In genomic region chr1:115648717-115649691, GRCh38 we compare ENCODE assay signal across 9 cellular contexts. TPM values are rescaled to one million over a fixed set of nuclear protein-coding genes. Genes with fewer than 3 reads are reported as not detected.
DNase-seq lines count a peak whose midpoint lies in the region; ATAC-seq, FAIRE-seq and TF ChIP-seq lines count a peak whose summit lies in the region.
"Had no signal": no experiment of that assay in that cellular context is flagged by ENCODE, and none has a peak within 500 bp of the region (broad histone marks: within the 10 kb centered on the region; RNA-seq: fewer than 3 reads in every experiment).

No MANE protein-coding gene starts in this region.

- peaks cover 9% of the 10 kb centered on the region for H3K27me3 Mint-ChIP-seq in T-helper 1 cell treated with Interleukin-12 subunit alpha and Interleukin-12 subunit beta and Interleukin-4 antibody, amounts not matched to agents 30 μg/mL and 1 μg/mL, for 36 hours (ENCODE audit: low read depth)

- in situ Hi-C loops in gastrocnemius medialis (cut with MboI; ENCODE audit: low sequenced_read_pairs in 4 of 4): no loop called here

- peaks cover 11% of the 10 kb centered on the region for H3K36me3 Mint-ChIP-seq in T-helper 1 cell treated with Interleukin-12 subunit alpha and Interleukin-12 subunit beta and Interleukin-4 antibody, amounts not matched to agents 30 μg/mL and 1 μg/mL, for 36 hours (ENCODE audit: low read depth)
- H3K36me3 Mint-ChIP-seq in stimulated activated effector memory CD8-positive, alpha-beta T cell treated with anti-CD3 and anti-CD28 coated beads, Interleukin-12 subunit alpha, Interleukin-12 subunit beta, amount 100 ng/mL, for 72 hours: peaks cover 11% of the 10 kb centered on the region
- H3K36me3 Mint-ChIP-seq: naive thymus-derived CD8-positive, alpha-beta T cell had no signal

- H3K27ac Mint-ChIP-seq in T-helper 1 cell treated with Interleukin-12 subunit alpha and Interleukin-12 subunit beta and Interleukin-4 antibody, amounts not matched to agents 30 μg/mL and 1 μg/mL, for 36 hours: peak overlapping the region; percentile 28
- peak overlapping the region; percentile 21 for H3K27ac Mint-ChIP-seq in stimulated activated effector memory CD8-positive, alpha-beta T cell treated with anti-CD3 and anti-CD28 coated beads, Interleukin-12 subunit alpha, Interleukin-12 subunit beta, amount 100 ng/mL, for 72 hours
- H3K27ac Mint-ChIP-seq: naive thymus-derived CD8-positive, alpha-beta T cell had no signal

- no peaks in the 10 kb centered on the region for H3K36me3 ChIP-seq in gastrocnemius medialis

- FAIRE-seq in HTR-8/SVneo (lab: Jason Lieb, UNC): no peak

- ATAC-seq in HG02973 (IDR thresholded peaks at IDR 0.05; ENCODE audit: unreplicated experiment): peak; percentile 73
- peak; percentile 94 for ATAC-seq in stimulated activated effector memory CD8-positive, alpha-beta T cell treated with anti-CD3 and anti-CD28 coated beads, Interleukin-12 subunit alpha, Interleukin-12 subunit beta, amount 100 ng/mL, for 72 hours
- no peak for ATAC-seq in gastrocnemius medialis
- ATAC-seq: naive thymus-derived CD8-positive, alpha-beta T cell had no signal

- no peaks in the 10 kb centered on the region for H3K4me1 ChIP-seq in gastrocnemius medialis

- TF ChIP-seq POLR2A in gastrocnemius medialis (IDR thresholded peaks at IDR 0.05): no peak

- peak; percentile 37 for DNase-seq in stimulated activated CD4-positive, alpha-beta T cell treated with anti-CD3 and anti-CD28 coated beads, Interleukin-15, amount 100 ng/mL, for 24 hours
- no peak for DNase-seq in stimulated activated CD4-positive, alpha-beta T cell treated with anti-CD3 and anti-CD28 coated beads, Interleukin-4, amount 100 ng/mL, for 1 hour
- DNase-seq in stimulated activated effector memory CD8-positive, alpha-beta T cell treated with anti-CD3 and anti-CD28 coated beads, Interleukin-12 subunit alpha, Interleukin-12 subunit beta, amount 100 ng/mL, for 72 hours (ENCODE audit: low spot score in 2 of 2): peak in 1 of 2 donors; percentile 56
- DNase-seq in gastrocnemius medialis: no peak
- no peak for DNase-seq in HTR-8/SVneo (ENCODE audit: insufficient read length, low spot score)
- no peak for DNase-seq in SIG-M5 treated with dmso at 0.1 percent for 504 hours (lab: John Stamatoyannopoulos, UW; ENCODE audit: unreplicated experiment)

- no peak for TF ChIP-seq CTCF in gastrocnemius medialis (IDR thresholded peaks at IDR 0.05 in 4 of 5, conservative IDR thresholded peaks at IDR 0.05 in 1 of 5)

- peaks cover 15% of the 10 kb centered on the region for H3K4me1 Mint-ChIP-seq in T-helper 1 cell treated with Interleukin-12 subunit alpha and Interleukin-12 subunit beta and Interleukin-4 antibody, amounts not matched to agents 30 μg/mL and 1 μg/mL, for 36 hours (ENCODE audit: low read depth)
- H3K4me1 Mint-ChIP-seq in stimulated activated effector memory CD8-positive, alpha-beta T cell treated with anti-CD3 and anti-CD28 coated beads, Interleukin-12 subunit alpha, Interleukin-12 subunit beta, amount 100 ng/mL, for 72 hours: peaks cover 7% of the 10 kb centered on the region
- H3K4me1 Mint-ChIP-seq: naive thymus-derived CD8-positive, alpha-beta T cell had no signal

- H3K27ac ChIP-seq in gastrocnemius medialis: no peak overlapping the region

- intact Hi-C loops in gastrocnemius medialis (cut with DNase I; ENCODE audit: low total_unique reads): loop anchor here (10.0 kb wide), 1 partner anchor 56 kb away; no protein-coding TSS in a partner anchor

- no peaks in the 10 kb centered on the region for H3K9me3 Mint-ChIP-seq in T-helper 1 cell treated with Interleukin-12 subunit alpha and Interleukin-12 subunit beta and Interleukin-4 antibody, amounts not matched to agents 30 μg/mL and 1 μg/mL, for 36 hours
- H3K9me3 Mint-ChIP-seq in stimulated activated effector memory CD8-positive, alpha-beta T cell treated with anti-CD3 and anti-CD28 coated beads, Interleukin-12 subunit alpha, Interleukin-12 subunit beta, amount 100 ng/mL, for 72 hours: no peaks in the 10 kb centered on the region
- H3K9me3 Mint-ChIP-seq: naive thymus-derived CD8-positive, alpha-beta T cell had no signal

- no peak overlapping the region for H3K4me3 Mint-ChIP-seq in T-helper 1 cell treated with Interleukin-12 subunit alpha and Interleukin-12 subunit beta and Interleukin-4 antibody, amounts not matched to agents 30 μg/mL and 1 μg/mL, for 36 hours
- no peak overlapping the region for H3K4me3 Mint-ChIP-seq in stimulated activated effector memory CD8-positive, alpha-beta T cell treated with anti-CD3 and anti-CD28 coated beads, Interleukin-12 subunit alpha, Interleukin-12 subunit beta, amount 100 ng/mL, for 72 hours
- H3K4me3 Mint-ChIP-seq: naive thymus-derived CD8-positive, alpha-beta T cell had no signal

- H3K9me3 ChIP-seq in gastrocnemius medialis: no peaks in the 10 kb centered on the region

- H3K4me3 ChIP-seq in gastrocnemius medialis: no peak overlapping the region

- H3K27me3 ChIP-seq in gastrocnemius medialis: no peaks in the 10 kb centered on the region

RNA-seq across cellular contexts. Expression of gene VANGL1, which starts 7.2 kb away (rescaled TPM):
- total RNA-seq in gastrocnemius medialis: 1 to 10 TPM in 3 of 4 donors, under 1 TPM in 1; 0.66 to 1.2 (median 1.1) TPM

Comparison
In these comparisons a context has a peak if more than half of its experiments do, and no peak if none do; other contexts are left out.
1. ATAC-seq: peak in HG02973 (single experiment) and stimulated activated effector memory CD8-positive, alpha-beta T cell treated with anti-CD3 and anti-CD28 coated beads, Interleukin-12 subunit alpha, Interleukin-12 subunit beta, amount 100 ng/mL, for 72 hours (single experiment); none in gastrocnemius medialis (0 of 2).